Comparison of ENCODE assay signal across 1 cellular context in the genomic region with DNA sequence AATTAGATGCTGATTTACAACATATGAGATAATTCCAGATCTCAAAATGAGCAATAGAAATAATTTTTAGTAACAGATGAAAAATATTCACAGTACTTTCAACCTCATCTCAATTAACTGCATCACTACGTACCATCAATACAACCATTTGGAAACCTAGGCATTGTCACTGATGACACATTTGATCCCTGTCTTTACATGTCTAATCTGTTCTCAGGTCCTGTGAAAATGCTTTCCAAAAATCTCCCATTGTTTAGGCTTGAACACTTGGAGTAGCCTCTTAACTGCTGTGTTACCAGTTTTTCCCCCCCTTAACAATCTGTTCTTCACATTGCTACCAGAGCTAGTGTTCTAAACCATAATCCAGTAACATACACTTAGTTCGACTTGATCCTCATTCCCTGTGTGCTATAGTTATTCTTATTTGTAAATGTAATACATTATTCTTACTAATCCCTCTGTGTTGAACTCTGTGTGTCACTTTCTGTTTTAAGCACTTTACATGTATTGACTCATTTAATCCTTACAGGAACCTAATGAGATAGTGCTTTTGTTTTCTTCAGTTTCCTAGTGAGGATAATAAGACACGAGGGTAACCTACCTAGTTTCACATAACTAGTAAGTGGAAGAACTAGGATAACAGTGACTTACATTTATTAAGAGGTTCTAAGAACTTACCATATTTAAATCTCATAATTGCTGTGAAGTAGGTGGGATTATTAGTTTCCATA.
TF ChIP-seq lines count a peak whose summit lies in the region.

No MANE protein-coding gene starts in this region.

TF ChIP-seq in HCT116, 20 proteins besides CTCF, POLR2A, EP300 and RAD21 (continued from another document):
- TF ChIP-seq TCF7L2 (IDR thresholded peaks at IDR 0.05; ENCODE audit: borderline replicate concordance, extremely low read depth, insufficient read depth, insufficient read length) (no peak), JUND (IDR thresholded peaks at IDR 0.05) (no peak), SIN3A (IDR thresholded peaks at IDR 0.05; ENCODE audit: low read depth) (no peak), SRF (IDR thresholded peaks at IDR 0.05; ENCODE audit: low read depth) (no peak)
- TF ChIP-seq, protein P1, sequence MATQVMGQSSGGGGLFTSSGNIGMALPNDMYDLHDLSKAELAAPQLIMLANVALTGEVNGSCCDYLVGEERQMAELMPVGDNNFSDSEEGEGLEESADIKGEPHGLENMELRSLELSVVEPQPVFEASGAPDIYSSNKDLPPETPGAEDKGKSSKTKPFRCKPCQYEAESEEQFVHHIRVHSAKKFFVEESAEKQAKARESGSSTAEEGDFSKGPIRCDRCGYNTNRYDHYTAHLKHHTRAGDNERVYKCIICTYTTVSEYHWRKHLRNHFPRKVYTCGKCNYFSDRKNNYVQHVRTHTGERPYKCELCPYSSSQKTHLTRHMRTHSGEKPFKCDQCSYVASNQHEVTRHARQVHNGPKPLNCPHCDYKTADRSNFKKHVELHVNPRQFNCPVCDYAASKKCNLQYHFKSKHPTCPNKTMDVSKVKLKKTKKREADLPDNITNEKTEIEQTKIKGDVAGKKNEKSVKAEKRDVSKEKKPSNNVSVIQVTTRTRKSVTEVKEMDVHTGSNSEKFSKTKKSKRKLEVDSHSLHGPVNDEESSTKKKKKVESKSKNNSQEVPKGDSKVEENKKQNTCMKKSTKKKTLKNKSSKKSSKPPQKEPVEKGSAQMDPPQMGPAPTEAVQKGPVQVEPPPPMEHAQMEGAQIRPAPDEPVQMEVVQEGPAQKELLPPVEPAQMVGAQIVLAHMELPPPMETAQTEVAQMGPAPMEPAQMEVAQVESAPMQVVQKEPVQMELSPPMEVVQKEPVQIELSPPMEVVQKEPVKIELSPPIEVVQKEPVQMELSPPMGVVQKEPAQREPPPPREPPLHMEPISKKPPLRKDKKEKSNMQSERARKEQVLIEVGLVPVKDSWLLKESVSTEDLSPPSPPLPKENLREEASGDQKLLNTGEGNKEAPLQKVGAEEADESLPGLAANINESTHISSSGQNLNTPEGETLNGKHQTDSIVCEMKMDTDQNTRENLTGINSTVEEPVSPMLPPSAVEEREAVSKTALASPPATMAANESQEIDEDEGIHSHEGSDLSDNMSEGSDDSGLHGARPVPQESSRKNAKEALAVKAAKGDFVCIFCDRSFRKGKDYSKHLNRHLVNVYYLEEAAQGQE (IDR thresholded peaks at IDR 0.05; ENCODE audit: low read depth) = no peak
